14 cellular contexts compared by ENCODE assay signal in genomic region chr6:30889138-30889885, GRCh38. TPM values are rescaled to one million over a fixed set of nuclear protein-coding genes. Genes with fewer than 3 reads are reported as not detected.
A peak's percentile ranks its signal among the peaks of the same experiment; 100 is the strongest.
DNase-seq lines count a peak whose midpoint lies in the region; ATAC-seq, FAIRE-seq and TF ChIP-seq lines count a peak whose summit lies in the region.
"Had no signal": no experiment of that assay in that cellular context is flagged by ENCODE, and none has a peak within 500 bp of the region (broad histone marks: within the 10 kb centered on the region; RNA-seq: fewer than 3 reads in every experiment).

No MANE protein-coding gene starts in this region.

- H3T11ph ChIP-seq in H9 (ENCODE audit: low read length) = no peak overlapping the region

- H3K4me3 ChIP-seq in breast epithelium (no peak overlapping the region), trophoblast cell (ENCODE audit: low read depth, low read length) (no peak overlapping the region)

- no peak for TF ChIP-seq CTCF in H9 (conservative IDR thresholded peaks at IDR 0.05)
- TF ChIP-seq CTCF in breast epithelium (IDR thresholded peaks at IDR 0.05) = no peak

- H3K9me3 Mint-ChIP-seq in H9 = no peaks in the 10 kb centered on the region
- H3K9me3 Mint-ChIP-seq: stimulated activated naive CD8-positive, alpha-beta T cell treated with anti-CD3 and anti-CD28 coated beads, Interleukin-15, amount 100 ng/mL, for 72 hours had no signal

- H3K27ac ChIP-seq in H9 (ENCODE audit: insufficient read length, low read depth, low read length) (no peak overlapping the region), breast epithelium (peak overlapping the region; percentile 61 to 98), trophoblast cell (ENCODE audit: low read depth, low read length) (no peak overlapping the region)

- peak overlapping the region in 2 of 3 experiments; percentile 2 to 32; a peak in 2 of 7 replicates for H3K27ac Mint-ChIP-seq in H9
- H3K27ac Mint-ChIP-seq: stimulated activated naive CD8-positive, alpha-beta T cell treated with anti-CD3 and anti-CD28 coated beads, Interleukin-15, amount 100 ng/mL, for 72 hours had no signal

- intact Hi-C loops in breast epithelium (cut with DNase I; ENCODE audit: low total_unique reads) = loop anchor here (5.0 kb wide), 1 partner anchor 162 kb away; no protein-coding TSS in a partner anchor

- H3K56ac ChIP-seq in H9 (ENCODE audit: insufficient read length, low read depth, low read length) = no peak overlapping the region

- H3K79me1 ChIP-seq in H9 (ENCODE audit: insufficient read depth, low read depth, low read length, poor library complexity, severe bottlenecking) = peaks cover 7% of the 10 kb centered on the region
- H3K79me1 ChIP-seq in trophoblast cell (ENCODE audit: low read length) = peaks cover 20% of the 10 kb centered on the region

- no peaks in the 10 kb centered on the region; the same call in 1 of the 2 replicates for H3K27me3 Mint-ChIP-seq in H9 (ENCODE audit: low read depth)
- H3K27me3 Mint-ChIP-seq: stimulated activated naive CD8-positive, alpha-beta T cell treated with anti-CD3 and anti-CD28 coated beads, Interleukin-15, amount 100 ng/mL, for 72 hours had no signal

- peaks cover 9% of the 10 kb centered on the region for H3K23me2 ChIP-seq in H9 (ENCODE audit: insufficient read length, low read depth, low read length, poor library complexity, severe bottlenecking)

- H4K91ac ChIP-seq in H9 (ENCODE audit: insufficient read length, low read depth, low read length) = no peak overlapping the region
- no peak overlapping the region for H4K91ac ChIP-seq in trophoblast cell (ENCODE audit: low read depth, low read length)

- no peak overlapping the region for H2AFZ ChIP-seq in H9 (ENCODE audit: low read length)
- no peak overlapping the region for H2AFZ ChIP-seq in trophoblast cell (ENCODE audit: insufficient read depth, low read length, poor library complexity)

- no peaks in the 10 kb centered on the region for H3K36me3 ChIP-seq in breast epithelium
- H3K36me3 ChIP-seq in trophoblast cell (ENCODE audit: control insufficient read depth in 1 of 2, insufficient read depth in 2 of 2, low read length in 2 of 2) = peaks cover 55 to 58% of the 10 kb centered on the region in 2 experiments

- no peaks in the 10 kb centered on the region for H3K27me3 ChIP-seq in H9 (ENCODE audit: insufficient read depth, low read length)
- no peaks in the 10 kb centered on the region for H3K27me3 ChIP-seq in breast epithelium
- H3K27me3 ChIP-seq in trophoblast cell (ENCODE audit: insufficient read depth, low read length) = no peaks in the 10 kb centered on the region

- no CpG with 5 or more reads among the region's 17 CpGs for WGBS in H9 (ENCODE audit: extremely low coverage, insufficient read length, low lambda C conversion rate)
- WGBS in trophoblast cell (ENCODE audit: extremely low coverage, insufficient coverage, insufficient read length) = no CpG with 5 or more reads among the region's 17 CpGs

- peaks cover 51 to 55% of the 10 kb centered on the region in 2 experiments for H3K4me1 Mint-ChIP-seq in H9

- H3K4me3 Mint-ChIP-seq in H9 = 0 out of 5 replicates have a peak overlapping the region, but pooled peaks of 1 of the 2 experiments have one; percentile 15
- H3K4me3 Mint-ChIP-seq: stimulated activated naive CD8-positive, alpha-beta T cell treated with anti-CD3 and anti-CD28 coated beads, Interleukin-15, amount 100 ng/mL, for 72 hours had no signal

- H3K4me1 ChIP-seq in H9 (ENCODE audit: insufficient read depth, low read length) (peaks cover 4% of the 10 kb centered on the region; the same call in 1 of the 2 replicates), breast epithelium (peaks cover 0 to 3% of the 10 kb centered on the region in 2 donors), trophoblast cell (ENCODE audit: control insufficient read depth in 1 of 2, insufficient read depth in 2 of 2, low read length in 2 of 2) (peaks cover 9 to 16% of the 10 kb centered on the region in 2 experiments)

- no peak overlapping the region for H4K12ac ChIP-seq in trophoblast cell (ENCODE audit: low read depth, low read length)

- no peak overlapping the region for H3K18ac ChIP-seq in H9 (ENCODE audit: insufficient read length, low read depth, low read length)
- peak overlapping the region; percentile 7 for H3K18ac ChIP-seq in trophoblast cell (ENCODE audit: low read length)

- H2AK5ac ChIP-seq in H9 (ENCODE audit: insufficient read length, low read length) (no peak overlapping the region), trophoblast cell (ENCODE audit: low read length) (no peak overlapping the region)

- DNase-seq in H9 (peak; percentile 16), breast epithelium (ENCODE audit: low spot score in 2 of 2) (no peak), trophoblast cell (no peak), RCC 7860 (ENCODE audit: low spot score) (no peak), NCI-H2171 (lab: John Stamatoyannopoulos, UW) (no peak)
- DNase-seq: activated CD4-positive, alpha-beta T cell treated with anti-CD3 and anti-CD28 coated beads for 4 hours; DMS 273 treated with DMSO at 0.1 percent for 48 hours; stimulated activated CD4-positive, alpha-beta T cell treated with anti-CD3 and anti-CD28 coated beads, Interleukin-12 subunit alpha, Interleukin-12 subunit beta, amount 100 ng/mL, for 4 hours; stimulated activated naive CD8-positive, alpha-beta T cell treated with anti-CD3 and anti-CD28 coated beads, Interleukin-15, amount 100 ng/mL, for 72 hours; T-helper 9 cell had no signal

- H3K4me2 ChIP-seq in H9 (ENCODE audit: insufficient read depth, insufficient read length, low read length) (no peak overlapping the region), trophoblast cell (ENCODE audit: low read length) (no peak overlapping the region)

- H4K8ac ChIP-seq in H9 (replicated peaks; ENCODE audit: insufficient read length, low read depth, low read length) = no peak overlapping the region
- no peak overlapping the region for H4K8ac ChIP-seq in trophoblast cell (ENCODE audit: low read depth, low read length)

- H3K9me3 ChIP-seq in H9 (ENCODE audit: control insufficient read depth, low read depth, low read length) = no peaks in the 10 kb centered on the region
- no peaks in the 10 kb centered on the region for H3K9me3 ChIP-seq in breast epithelium
- H3K9me3 ChIP-seq in trophoblast cell (ENCODE audit: insufficient read depth, low read depth, low read length) = no peaks in the 10 kb centered on the region

- no peak overlapping the region for H2BK20ac ChIP-seq in H9 (ENCODE audit: low read depth, low read length, poor library complexity, severe bottlenecking)

- H2BK15ac ChIP-seq in H9 (ENCODE audit: low read depth, low read length) = no peak overlapping the region

- no peak overlapping the region for H3K23ac ChIP-seq in H9 (ENCODE audit: insufficient read length, low read depth, low read length)
- H3K23ac ChIP-seq in trophoblast cell (ENCODE audit: low read length) = no peak overlapping the region

- H2BK5ac ChIP-seq in H9 (ENCODE audit: insufficient read length, low read length) = no peak overlapping the region
- no peak overlapping the region for H2BK5ac ChIP-seq in trophoblast cell (ENCODE audit: low read depth, low read length, poor library complexity)

- no peaks in the 10 kb centered on the region for H4K20me1 ChIP-seq in H9 (ENCODE audit: control insufficient read depth, insufficient read depth, insufficient read length)

- no peak overlapping the region for H4K5ac ChIP-seq in H9 (ENCODE audit: insufficient read length, low read depth, low read length)

- H3K79me2 ChIP-seq in H9 (ENCODE audit: insufficient read depth, low read length) (peaks cover 16% of the 10 kb centered on the region; the same call in 1 of the 2 replicates), trophoblast cell (ENCODE audit: control insufficient read depth, insufficient read depth, low read length, poor library complexity) (peaks cover 23% of the 10 kb centered on the region)

- no peak overlapping the region for H2BK120ac ChIP-seq in H9 (ENCODE audit: low read depth, low read length, poor library complexity, severe bottlenecking)
- H2BK120ac ChIP-seq in trophoblast cell (ENCODE audit: insufficient read depth, low read length, poor library complexity) = no peak overlapping the region

- H3K4ac ChIP-seq in H9 (ENCODE audit: low read depth, low read length) (no peak overlapping the region), trophoblast cell (ENCODE audit: low read depth, low read length) (peak overlapping the region; percentile 2)

- no peak for FAIRE-seq in RCC 7860 (lab: Jason Lieb, UNC)

- no peak overlapping the region for H3K14ac ChIP-seq in H9 (ENCODE audit: insufficient read depth, low read length)
- no peak overlapping the region for H3K14ac ChIP-seq in trophoblast cell (ENCODE audit: low read length)

- TF ChIP-seq POLR2A in breast epithelium (IDR thresholded peaks at IDR 0.05) = no peak

- no peak overlapping the region for H2BK12ac ChIP-seq in H9 (ENCODE audit: insufficient read length, low read depth, low read length)
- H2BK12ac ChIP-seq in trophoblast cell (ENCODE audit: low read length) = no peak overlapping the region

- no peak overlapping the region for H3K9ac ChIP-seq in H9 (ENCODE audit: extremely low read depth, insufficient read length, low read length)
- no peak overlapping the region for H3K9ac ChIP-seq in trophoblast cell (ENCODE audit: low read length)

- H3K36me3 Mint-ChIP-seq in H9 (ENCODE audit: insufficient read depth in 1 of 3, low read depth in 3 of 3) = peaks cover 29 to 68% (median 64%) of the 10 kb centered on the region in 3 experiments; a peak in 6 of 7 replicates

- no peak for ATAC-seq in GM21737 (IDR thresholded peaks at IDR 0.05; ENCODE audit: unreplicated experiment)
- ATAC-seq: stimulated activated naive CD8-positive, alpha-beta T cell treated with anti-CD3 and anti-CD28 coated beads, Interleukin-15, amount 100 ng/mL, for 72 hours had no signal

RNA-seq across cellular contexts. Expression of gene DDR1, which starts 5.0 kb away (rescaled TPM):
- total RNA-seq in H9 (2021) (254 and 258 TPM in 2 replicates), breast epithelium (100 to 1,000 TPM in 1 of 3 donors, 10 to 100 TPM in 2; 18.1 to 149 (median 72.1) TPM)
- 137 and 142 TPM in 2 replicates for polyA plus RNA-seq in trophoblast cell (2013)

RNA-seq across cellular contexts. Expression of gene GTF2H4, which starts 18.7 kb away (rescaled TPM):
- total RNA-seq in H9 (2021) = 58.2 and 60.8 TPM in 2 replicates
- total RNA-seq in breast epithelium = 10 to 100 TPM; 10.4 to 13.4 (median 11.1) TPM
- 38.3 and 38.5 TPM in 2 replicates for polyA plus RNA-seq in trophoblast cell (2013)

RNA-seq across cellular contexts. Expression of gene VARS2, which starts 24.7 kb away (rescaled TPM):
- total RNA-seq in H9 (2021) (61.9 and 68.2 TPM in 2 replicates), breast epithelium (10 to 100 TPM; 15.7 to 19.2 (median 16.8) TPM)
- polyA plus RNA-seq in trophoblast cell (2013) = 10.5 and 10.6 TPM in 2 replicates

RNA-seq across cellular contexts. Expression of gene SFTA2, which starts 42.7 kb away (rescaled TPM):
- total RNA-seq in H9 (2021) (not detected in 2 replicates), breast epithelium (not detected)
- polyA plus RNA-seq in trophoblast cell (2013) = not detected in 2 replicates
- total RNA-seq: chondrocyte, endothelial cell of umbilical vein, omental fat pad had no signal
- polyA plus RNA-seq: endothelial cell of umbilical vein had no signal

RNA-seq across cellular contexts. Expression of gene MUCL3, which starts 51.5 kb away (rescaled TPM):
- total RNA-seq in H9 (2021) = 0.15 and 0.20 TPM in 2 replicates
- not detected for total RNA-seq in breast epithelium
- polyA plus RNA-seq in trophoblast cell (2013) = 0.01 and 0.03 TPM in 2 replicates
- total RNA-seq: endothelial cell of umbilical vein had no signal
- polyA plus RNA-seq: endothelial cell of umbilical vein had no signal

Comparison
In these comparisons a context has a peak if more than half of its experiments do, and no peak if none do; other contexts are left out.
1. H3K27ac ChIP-seq: peak in breast epithelium (2 of 2); none in H9 (single experiment) and trophoblast cell (single experiment).